ENCODE assay signal across 8 cellular contexts in genomic region chrX:53319614-53320542, GRCh38. TPM values are rescaled to one million over a fixed set of nuclear protein-coding genes. Genes with fewer than 3 reads are reported as not detected.
DNase-seq lines count a peak whose midpoint lies in the region; ATAC-seq, FAIRE-seq and TF ChIP-seq lines count a peak whose summit lies in the region.

No MANE protein-coding gene starts in this region.

- H3K9me3 ChIP-seq in small intestine (ENCODE audit: control insufficient read depth, low read depth) = no peaks in the 10 kb centered on the region

- CTCF ChIA-PET in MCF 10A (lab: Yijun Ruan, JAX) = interaction anchor here (0.5 to 6.8 kb wide), 17 partner anchors 8 to 1739 kb away, joined by 3 to 145 read pairs (median 7); partner anchors contain the start of genes HSD17B10 and IQSEC2

- peaks cover 0 to 10% of the 10 kb centered on the region in 2 donors for H3K36me3 Mint-ChIP-seq in activated naive CD4-positive, alpha-beta T cell treated with anti-CD3 and anti-CD28 coated beads, Interleukin-2, amount 50 U/mL, for 72 hours
- H3K36me3 Mint-ChIP-seq in MCF 10A (ENCODE audit: insufficient read depth, unreplicated experiment) (peaks cover 6% of the 10 kb centered on the region), memory B cell (peaks cover 1% of the 10 kb centered on the region), type B pancreatic cell (no peaks in the 10 kb centered on the region)

- BruUV-seq in MCF 10A (replicated peaks; lab: Mats Ljungman, UMichigan) = no TSS peak

- H3K4me1 ChIP-seq in small intestine (ENCODE audit: control insufficient read depth in 2 of 2, insufficient read depth in 1 of 2, low read depth in 1 of 2, low read length in 1 of 2) = no peaks in the 10 kb centered on the region

- H3K4me3 Mint-ChIP-seq in MCF 10A (ENCODE audit: unreplicated experiment) (peak overlapping the region; percentile 38), memory B cell (peak overlapping the region; percentile 81), type B pancreatic cell (peak overlapping the region; percentile 91)

- H3K4me3 ChIP-seq in small intestine (ENCODE audit: low read depth in 1 of 2, low read length in 2 of 2) = peak overlapping the region in 1 of 2 donors; percentile 46

- H3K27me3 Mint-ChIP-seq in MCF 10A (ENCODE audit: insufficient read depth, unreplicated experiment) = peaks cover 90% of the 10 kb centered on the region
- H3K27me3 Mint-ChIP-seq in memory B cell = peaks cover 21% of the 10 kb centered on the region
- peaks cover 56% of the 10 kb centered on the region for H3K27me3 Mint-ChIP-seq in type B pancreatic cell

- H3K36me3 ChIP-seq in small intestine (ENCODE audit: control insufficient read depth in 2 of 2, insufficient read depth in 2 of 2, low read length in 2 of 2) = no peaks in the 10 kb centered on the region

- H3K9me3 Mint-ChIP-seq in activated naive CD4-positive, alpha-beta T cell treated with anti-CD3 and anti-CD28 coated beads, Interleukin-2, amount 50 U/mL, for 72 hours = no peaks in the 10 kb centered on the region
- no peaks in the 10 kb centered on the region for H3K9me3 Mint-ChIP-seq in MCF 10A (ENCODE audit: unreplicated experiment)
- no peaks in the 10 kb centered on the region for H3K9me3 Mint-ChIP-seq in memory B cell
- no peaks in the 10 kb centered on the region for H3K9me3 Mint-ChIP-seq in type B pancreatic cell

- ATAC-seq in activated naive CD4-positive, alpha-beta T cell treated with anti-CD3 and anti-CD28 coated beads, Interleukin-2, amount 50 U/mL, for 72 hours = no peak
- no peak for ATAC-seq in memory B cell (ENCODE audit: low read depth)

- WGBS in small intestine, 3 donors = 2 to 10% (median 5%) methylated on average over 23 to 31 of the region's 32 CpGs

- H3K27me3 ChIP-seq in small intestine (ENCODE audit: control insufficient read depth in 2 of 2, insufficient read depth in 2 of 2, low read length in 2 of 2) = peaks cover 0 to 4% of the 10 kb centered on the region in 2 donors

- intact Hi-C loops in MCF 10A (cut with micrococcal nuclease) = loop anchor here (5.0 kb wide), 1 partner anchor 1737 kb away; no protein-coding TSS in a partner anchor

- POLR2A ChIA-PET in MCF 10A (lab: Yijun Ruan, JAX) = interaction anchor here (0.5 to 1.9 kb wide), 5 partner anchors 24 to 121 kb away, joined by 3 to 8 read pairs (median 4); no protein-coding TSS in a partner anchor

- DNase-seq in activated naive CD4-positive, alpha-beta T cell treated with Interleukin-2 at 50 U/mL for 16 hours = peak; percentile 4
- DNase-seq in activated naive CD4-positive, alpha-beta T cell treated with anti-CD3 and anti-CD28 coated beads, Interleukin-2, amount 50 U/mL, for 72 hours (ENCODE audit: low spot score in 2 of 2) = no peak
- DNase-seq in MCF 10A (ENCODE audit: unreplicated experiment) (no peak), memory B cell (ENCODE audit: low spot score in 2 of 2) (no peak), type B pancreatic cell (ENCODE audit: extremely low spot score, unreplicated experiment) (no peak), AG08396 (ENCODE audit: low spot score) (no peak), NCI-H345 (lab: John Stamatoyannopoulos, UW) (no peak), small intestine (no peak)

- no peak for FAIRE-seq in small intestine (lab: Jason Lieb, UNC)

- no peak overlapping the region for H3K27ac ChIP-seq in small intestine (ENCODE audit: low read depth in 1 of 2, low read length in 1 of 2)

- H3K4me1 Mint-ChIP-seq in MCF 10A (ENCODE audit: insufficient read depth, unreplicated experiment) (no peaks in the 10 kb centered on the region), memory B cell (peaks cover 12% of the 10 kb centered on the region), type B pancreatic cell (ENCODE audit: unreplicated experiment) (peaks cover 7% of the 10 kb centered on the region)

- peak overlapping the region in 1 of 2 donors; percentile 60 for H3K27ac Mint-ChIP-seq in activated naive CD4-positive, alpha-beta T cell treated with anti-CD3 and anti-CD28 coated beads, Interleukin-2, amount 50 U/mL, for 72 hours
- H3K27ac Mint-ChIP-seq in MCF 10A (ENCODE audit: low read depth, unreplicated experiment) = no peak overlapping the region
- H3K27ac Mint-ChIP-seq in memory B cell = no peak overlapping the region
- H3K27ac Mint-ChIP-seq in type B pancreatic cell = no peak overlapping the region

- TF ChIP-seq CTCF in MCF 10A (IDR thresholded peaks at IDR 0.05; ENCODE audit: unreplicated experiment) (no peak), type B pancreatic cell (conservative IDR thresholded peaks at IDR 0.05) (no peak)

RNA-seq across cellular contexts. Expression of gene IQSEC2, which starts 38.5 kb away (rescaled TPM):
- total RNA-seq in activated naive CD4-positive, alpha-beta T cell treated with anti-CD3 and anti-CD28 coated beads, Interleukin-2, amount 50 U/mL, for 72 hours = under 1 TPM in 1 of 2 donors, not detected in 1; 0.58 TPM
- total RNA-seq in MCF 10A (2022) (19.8 and 23.0 TPM in 2 replicates), type B pancreatic cell (ENCODE audit: low replicate concordance) (8.2 and 10.9 TPM in 2 replicates)
- polyA plus RNA-seq in small intestine = 10 to 100 TPM; 14.9 to 44.5 (median 32.7) TPM

Comparison
In these comparisons a context has a peak if more than half of its experiments do, and no peak if none do; other contexts are left out.
1. H3K4me3 Mint-ChIP-seq: peak in every context shown above with its lines; median percentile 91 in type B pancreatic cell; 81 in memory B cell; 38 in MCF 10A.